ENCODE assay signal across 8 cellular contexts in genomic region chr3:13479332-13479581, GRCh38. TPM values are rescaled to one million over a fixed set of nuclear protein-coding genes. Genes with fewer than 3 reads are reported as not detected.
DNase-seq lines count a peak whose midpoint lies in the region; ATAC-seq and TF ChIP-seq lines count a peak whose summit lies in the region.

No MANE protein-coding gene starts in this region.

- peak overlapping the region; percentile 59 to 79 (median 70) for H3K4me3 ChIP-seq in BLaER1 treated with 17β-estradiol and CSF1 and Interleukin-3, amounts not matched to agents 10 nM and 100 nM
- H3K4me3 ChIP-seq in muscle layer of colon (ENCODE audit: low read depth in 1 of 2, low read length in 2 of 2), result peak overlapping the region; percentile 82 to 84
- H3K4me3 ChIP-seq in stomach, result peak overlapping the region; percentile 65 to 84 (median 81)

- no peaks in the 10 kb centered on the region for H3K9me3 ChIP-seq in BLaER1 treated with 17β-estradiol and CSF1 and Interleukin-3, amounts not matched to agents 10 nM and 100 nM (replicated peaks in 1 of 11)
- H3K9me3 ChIP-seq in muscle layer of colon (ENCODE audit: low read length) (no peaks in the 10 kb centered on the region), stomach (no peaks in the 10 kb centered on the region)

- H3K4me2 ChIP-seq in BLaER1 treated with 17β-estradiol and CSF1 and Interleukin-3, amounts not matched to agents 10 nM and 100 nM, result peak overlapping the region; percentile 79 to 99 (median 93)

- CTCF ChIA-PET in activated B cell treated with CpG ODN at 0.5 μM for 24 hours (lab: Charles Lee), result interaction anchor here (1.6 to 1.7 kb wide), 2 partner anchors 17 to 169 kb away, joined by 6 to 8 read pairs; no protein-coding TSS in a partner anchor

- no peak for TF ChIP-seq POLR2A in stomach (IDR thresholded peaks at IDR 0.05)

- no peaks in the 10 kb centered on the region; a peak in 1 of 22 replicates for H4K20me1 ChIP-seq in BLaER1 treated with 17β-estradiol and CSF1 and Interleukin-3, amounts not matched to agents 10 nM and 100 nM

- peaks cover 4% of the 10 kb centered on the region for H3K27me3 Mint-ChIP-seq in activated B cell treated with CpG ODN at 0.5 μM for 24 hours

- H3K27me3 ChIP-seq in BLaER1 treated with 17β-estradiol and CSF1 and Interleukin-3, amounts not matched to agents 10 nM and 100 nM, result no peaks in the 10 kb centered on the region; a peak in 1 of 22 replicates
- H3K27me3 ChIP-seq in muscle layer of colon (ENCODE audit: control insufficient read depth in 1 of 2, insufficient read depth in 2 of 2, low read length in 2 of 2) (no peaks in the 10 kb centered on the region), stomach (peaks cover 0 to 7% (median 0%) of the 10 kb centered on the region in 3 donors)

- TF ChIP-seq CTCF in activated B cell treated with CpG ODN at 0.5 μM for 24 hours (IDR thresholded peaks at IDR 0.05) (no peak), stomach (IDR thresholded peaks at IDR 0.05) (no peak), GM10266 (IDR thresholded peaks at IDR 0.05; ENCODE audit: control insufficient read depth, insufficient read depth, low read depth, missing control alignments) (no peak)

- peak overlapping the region; percentile 79 for H3K27ac Mint-ChIP-seq in activated B cell treated with CpG ODN at 0.5 μM for 24 hours

- peaks cover 2% of the 10 kb centered on the region for H3K36me3 Mint-ChIP-seq in activated B cell treated with CpG ODN at 0.5 μM for 24 hours (ENCODE audit: low read depth)

- H3K4me3 Mint-ChIP-seq in activated B cell treated with CpG ODN at 0.5 μM for 24 hours, result peak overlapping the region; percentile 90

- POLR2A ChIA-PET in activated B cell treated with CpG ODN at 0.5 μM for 24 hours (lab: Charles Lee), result interaction anchor here (0.6 to 2.0 kb wide), 7 partner anchors 11 to 638 kb away, joined by 3 to 33 read pairs (median 6); partner anchors contain the start of gene RPL32

- intact Hi-C loops in activated B cell treated with CpG ODN at 0.5 μM for 24 hours (cut with micrococcal nuclease), result no loop called here
- intact Hi-C loops in stomach (cut with DNase I; ENCODE audit: low total_unique reads), result no loop called here

- no peak for TF ChIP-seq EP300 in stomach (IDR thresholded peaks at IDR 0.05)

- WGBS in stomach, 5 donors, result 1 to 10% (median 4%) methylated on average over 2 to 13 of the region's 13 CpGs

- peaks cover 32 to 51% (median 50%) of the 10 kb centered on the region in 10 experiments for H3K4me1 ChIP-seq in BLaER1 treated with 17β-estradiol and CSF1 and Interleukin-3, amounts not matched to agents 10 nM and 100 nM
- H3K4me1 ChIP-seq in muscle layer of colon (ENCODE audit: insufficient read depth, low read length) (peaks cover 8% of the 10 kb centered on the region), stomach (peaks cover 13 to 39% (median 32%) of the 10 kb centered on the region in 4 donors)

- ATAC-seq in HG02642 (IDR thresholded peaks at IDR 0.05; ENCODE audit: poor library complexity, unreplicated experiment), result peak; percentile 2
- ATAC-seq in activated B cell treated with CpG ODN at 0.5 μM for 24 hours (ENCODE audit: low read depth), result no peak
- no peak for ATAC-seq in HG02852 (IDR thresholded peaks at IDR 0.05; ENCODE audit: unreplicated experiment)

- no peaks in the 10 kb centered on the region for H3K36me3 ChIP-seq in BLaER1 treated with 17β-estradiol and CSF1 and Interleukin-3, amounts not matched to agents 10 nM and 100 nM
- H3K36me3 ChIP-seq in muscle layer of colon (ENCODE audit: insufficient read depth, low read length) (no peaks in the 10 kb centered on the region), stomach (peaks cover 0 to 12% (median 6%) of the 10 kb centered on the region in 4 donors)

- H3K4me1 Mint-ChIP-seq in activated B cell treated with CpG ODN at 0.5 μM for 24 hours, result peaks cover 2% of the 10 kb centered on the region

- H3K27ac ChIP-seq in BLaER1 treated with 17β-estradiol and CSF1 and Interleukin-3, amounts not matched to agents 10 nM and 100 nM, result peak overlapping the region; percentile 82 to 92 (median 89)
- H3K27ac ChIP-seq in epithelial cell of prostate, result peak overlapping the region; percentile 61
- H3K27ac ChIP-seq in muscle layer of colon (ENCODE audit: low read depth, low read length), result peak overlapping the region; percentile 96
- peak overlapping the region; percentile 79 to 95 (median 94) for H3K27ac ChIP-seq in stomach

- H3K9ac ChIP-seq in BLaER1 treated with 17β-estradiol and CSF1 and Interleukin-3, amounts not matched to agents 10 nM and 100 nM, result peak overlapping the region; percentile 80 to 95 (median 87)
- peak overlapping the region; percentile 78 for H3K9ac ChIP-seq in muscle layer of colon (ENCODE audit: low read length)

- no peaks in the 10 kb centered on the region for H3K9me3 Mint-ChIP-seq in activated B cell treated with CpG ODN at 0.5 μM for 24 hours

- DNase-seq in activated B cell treated with CpG ODN at 0.5 μM for 24 hours, result no peak
- no peak for DNase-seq in epithelial cell of prostate (ENCODE audit: low read depth, low spot score)
- DNase-seq in stomach, result peak; percentile 52
- no peak for DNase-seq in GM10266 (ENCODE audit: extremely low spot score)

RNA-seq across cellular contexts. Expression of gene HDAC11, which starts 0.8 kb away (rescaled TPM):
- 1.6 and 2.5 TPM in 2 replicates for total RNA-seq in activated B cell treated with CpG ODN at 0.5 μM for 24 hours
- total RNA-seq in stomach, result 10 to 100 TPM in 2 of 5 donors, 1 to 10 TPM in 2, not detected in 1; 4.9 to 16.2 (median 12.4) TPM
- 10 to 100 TPM; 15.4 to 16.6 (median 16.3) TPM for polyA plus RNA-seq in stomach

RNA-seq across cellular contexts. Expression of gene NUP210, which starts 59.1 kb away (rescaled TPM):
- total RNA-seq in activated B cell treated with CpG ODN at 0.5 μM for 24 hours (82.5 and 91.9 TPM in 2 replicates), stomach (10 to 100 TPM in 4 of 5 donors, 1 to 10 TPM in 1; 6.2 to 21.1 (median 16.9) TPM)
- polyA plus RNA-seq in stomach, result 1 to 10 TPM in 2 of 3 donors, under 1 TPM in 1; 0.92 to 4.8 (median 3.1) TPM
